In the genomic region with DNA sequence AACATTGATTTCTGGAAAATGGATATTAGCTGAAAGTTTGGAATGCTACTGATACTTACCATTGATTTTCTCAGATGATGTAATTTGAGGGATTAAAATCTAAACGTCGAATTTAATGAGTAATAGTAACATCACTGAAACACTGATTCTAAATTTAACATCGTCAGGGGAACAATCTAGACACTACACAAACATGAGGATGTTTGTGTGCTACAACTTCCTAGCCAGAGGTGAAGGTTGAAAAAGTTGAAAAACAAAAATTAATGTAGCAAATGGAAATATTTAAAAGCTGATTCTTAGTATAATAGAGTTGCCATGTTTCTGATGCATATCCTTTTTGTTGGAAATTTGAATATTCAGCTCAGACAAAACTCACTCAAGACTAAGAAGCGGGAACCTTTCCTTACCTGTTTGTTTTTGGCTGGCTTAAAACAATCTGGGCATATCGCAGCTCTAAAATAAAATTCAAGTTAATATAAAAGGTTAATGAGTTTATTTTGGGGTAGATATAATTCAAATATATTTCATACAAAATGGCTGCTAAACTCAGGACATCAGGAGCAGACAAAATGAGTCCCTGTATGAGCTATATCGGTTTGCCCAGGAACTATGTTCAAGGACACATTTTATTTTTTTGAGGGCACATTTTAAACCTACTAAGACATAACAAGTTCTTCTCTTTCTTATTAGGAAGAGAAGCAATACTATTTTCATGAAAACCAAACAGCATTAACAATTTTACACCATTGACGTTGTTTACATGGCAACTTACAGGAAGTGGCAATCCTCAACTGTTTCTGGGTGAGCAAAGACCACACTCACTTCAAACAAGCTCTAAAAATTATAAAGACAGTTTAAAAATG, we compare ENCODE assay signal across 15 cellular contexts. TPM values are rescaled to one million over a fixed set of nuclear protein-coding genes. Genes with fewer than 3 reads are reported as not detected.
DNase-seq lines count a peak whose midpoint lies in the region; ATAC-seq and TF ChIP-seq lines count a peak whose summit lies in the region.
"Had no signal": no experiment of that assay in that cellular context is flagged by ENCODE, and none has a peak within 500 bp of the region (broad histone marks: within the 10 kb centered on the region; RNA-seq: fewer than 3 reads in every experiment).

No MANE protein-coding gene starts in this region.

- ATAC-seq in naive thymus-derived CD4-positive, alpha-beta T cell = peak; percentile 69
- ATAC-seq in GM18907 (IDR thresholded peaks at IDR 0.05; ENCODE audit: unreplicated experiment) = no peak

- POLR2A ChIA-PET in naive thymus-derived CD4-positive, alpha-beta T cell (lab: Charles Lee) = interaction anchor here (0.6 to 1.2 kb wide), 9 partner anchors 12 to 1047 kb away, joined by 3 to 6 read pairs (median 3); partner anchors contain the start of genes PAPOLG and REL

- H3K27me3 ChIP-seq in DOHH2 (ENCODE audit: control insufficient read depth, low read length) (no peaks in the 10 kb centered on the region), ascending aorta (no peaks in the 10 kb centered on the region)
- H3K27me3 ChIP-seq in naive thymus-derived CD4-positive, alpha-beta T cell (ENCODE audit: control insufficient read depth in 2 of 2, insufficient read depth in 2 of 2, low read length in 2 of 2) = no peaks in the 10 kb centered on the region
- H3K27me3 ChIP-seq: tibial artery had no signal

- H3K4me2 ChIP-seq in DOHH2 (ENCODE audit: low read length) = peak overlapping the region; percentile 65

- H3K9me3 ChIP-seq in DOHH2 (ENCODE audit: control insufficient read depth, insufficient read depth, low read length) (no peaks in the 10 kb centered on the region), ascending aorta (no peaks in the 10 kb centered on the region)
- H3K9me3 ChIP-seq in naive thymus-derived CD4-positive, alpha-beta T cell (ENCODE audit: control insufficient read depth in 2 of 3, low read length in 3 of 3) = no peaks in the 10 kb centered on the region
- H3K9me3 ChIP-seq: tibial artery had no signal

- H3K4me1 ChIP-seq in DOHH2 (ENCODE audit: control insufficient read depth, low read length) (peaks cover 69% of the 10 kb centered on the region), ascending aorta (no peaks in the 10 kb centered on the region)
- peaks cover 21 to 22% of the 10 kb centered on the region in 2 donors for H3K4me1 ChIP-seq in naive thymus-derived CD4-positive, alpha-beta T cell (ENCODE audit: control insufficient read depth in 2 of 2, insufficient read depth in 2 of 2, low read length in 2 of 2)
- H3K4me1 ChIP-seq: tibial artery had no signal

- H3K36me3 ChIP-seq in DOHH2 (ENCODE audit: control insufficient read depth, low read length) (peaks cover 32% of the 10 kb centered on the region), ascending aorta (no peaks in the 10 kb centered on the region)
- H3K36me3 ChIP-seq in naive thymus-derived CD4-positive, alpha-beta T cell (ENCODE audit: control insufficient read depth in 2 of 3, insufficient read depth in 3 of 3, low read length in 3 of 3) = no peaks in the 10 kb centered on the region
- H3K36me3 ChIP-seq: tibial artery had no signal

- peak overlapping the region; percentile 63 for H3K4me3 ChIP-seq in DOHH2 (ENCODE audit: low read length)
- H3K4me3 ChIP-seq in Jurkat, Clone E6-1 (ENCODE audit: low read length) = no peak overlapping the region
- no peak overlapping the region for H3K4me3 ChIP-seq in naive thymus-derived CD4-positive, alpha-beta T cell (ENCODE audit: low read length)
- H3K4me3 ChIP-seq in ascending aorta = no peak overlapping the region
- H3K4me3 ChIP-seq in coronary artery = no peak overlapping the region
- H3K4me3 ChIP-seq: lung, skin epidermis, tibial artery had no signal

- CTCF ChIA-PET in naive thymus-derived CD4-positive, alpha-beta T cell (lab: Charles Lee) = no interaction called here

- intact Hi-C loops in activated T-helper 2 cell treated with anti-CD3 and anti-CD28 coated beads, Interferon-gamma antibody, Interleukin-2, Interleukin-4, amounts not matched to agents 10 μg/mL and 5 μg/mL and 100 μg/mL, durations not matched to agents 14 hours and 24 hours and 36 hours (cut with micrococcal nuclease) = no loop called here
- intact Hi-C loops in naive thymus-derived CD4-positive, alpha-beta T cell (cut with micrococcal nuclease) = loop anchor here (1.0 to 5.0 kb wide), 4 partner anchors 34 to 146 kb away; partner anchors contain the start of gene REL (in 1 of the 2)
- intact Hi-C loops in ascending aorta (cut with DNase I) = no loop called here

- H3K27me3 Mint-ChIP-seq in activated T-helper 2 cell treated with anti-CD3 and anti-CD28 coated beads, Interferon-gamma antibody, Interleukin-2, Interleukin-4, amounts not matched to agents 10 μg/mL and 5 μg/mL and 100 μg/mL, durations not matched to agents 14 hours and 24 hours and 36 hours (ENCODE audit: low read depth) = no peaks in the 10 kb centered on the region
- no peaks in the 10 kb centered on the region for H3K27me3 Mint-ChIP-seq in naive thymus-derived CD4-positive, alpha-beta T cell

- TF ChIP-seq CTCF in DOHH2 (IDR thresholded peaks at IDR 0.05; ENCODE audit: low read depth, low read length, poor library complexity, severe bottlenecking) (no peak), ascending aorta (IDR thresholded peaks at IDR 0.05) (no peak), coronary artery (IDR thresholded peaks at IDR 0.05) (no peak)

- peaks cover 28% of the 10 kb centered on the region for H3K36me3 Mint-ChIP-seq in activated T-helper 2 cell treated with anti-CD3 and anti-CD28 coated beads, Interferon-gamma antibody, Interleukin-2, Interleukin-4, amounts not matched to agents 10 μg/mL and 5 μg/mL and 100 μg/mL, durations not matched to agents 14 hours and 24 hours and 36 hours (ENCODE audit: low read depth)
- H3K36me3 Mint-ChIP-seq in naive thymus-derived CD4-positive, alpha-beta T cell = peaks cover 0 to 34% (median 4%) of the 10 kb centered on the region in 5 donors

- H3K27ac Mint-ChIP-seq in activated T-helper 2 cell treated with anti-CD3 and anti-CD28 coated beads, Interferon-gamma antibody, Interleukin-2, Interleukin-4, amounts not matched to agents 10 μg/mL and 5 μg/mL and 100 μg/mL, durations not matched to agents 14 hours and 24 hours and 36 hours = peak overlapping the region; percentile 69
- H3K27ac Mint-ChIP-seq in naive thymus-derived CD4-positive, alpha-beta T cell = peak overlapping the region; percentile 56 to 91 (median 74)

- peaks cover 4% of the 10 kb centered on the region for H3K9me3 Mint-ChIP-seq in activated T-helper 2 cell treated with anti-CD3 and anti-CD28 coated beads, Interferon-gamma antibody, Interleukin-2, Interleukin-4, amounts not matched to agents 10 μg/mL and 5 μg/mL and 100 μg/mL, durations not matched to agents 14 hours and 24 hours and 36 hours
- H3K9me3 Mint-ChIP-seq in naive thymus-derived CD4-positive, alpha-beta T cell = peaks cover 0 to 8% (median 0%) of the 10 kb centered on the region in 11 donors

- no peaks in the 10 kb centered on the region for H4K20me1 ChIP-seq in DOHH2 (ENCODE audit: control insufficient read depth, insufficient read depth, low read depth, low read length)

- peaks cover 48% of the 10 kb centered on the region for H3F3A ChIP-seq in DOHH2 (ENCODE audit: control insufficient read depth, insufficient read depth)

- peaks cover 26% of the 10 kb centered on the region for H3K4me1 Mint-ChIP-seq in activated T-helper 2 cell treated with anti-CD3 and anti-CD28 coated beads, Interferon-gamma antibody, Interleukin-2, Interleukin-4, amounts not matched to agents 10 μg/mL and 5 μg/mL and 100 μg/mL, durations not matched to agents 14 hours and 24 hours and 36 hours (ENCODE audit: low read depth)
- H3K4me1 Mint-ChIP-seq in naive thymus-derived CD4-positive, alpha-beta T cell = peaks cover 12 to 49% (median 43%) of the 10 kb centered on the region in 7 donors

- H3K9me2 ChIP-seq in DOHH2 (replicated peaks; ENCODE audit: control insufficient read depth, low read length) = no peaks in the 10 kb centered on the region

- H3K27ac ChIP-seq in DOHH2 (ENCODE audit: low read depth, low read length) (peak overlapping the region; percentile 93), ascending aorta (no peak overlapping the region), coronary artery (no peak overlapping the region)
- peak overlapping the region; percentile 7 for H3K27ac ChIP-seq in naive thymus-derived CD4-positive, alpha-beta T cell (ENCODE audit: low read depth, low read length)
- H3K27ac ChIP-seq: tibial artery had no signal

- DNase-seq in Jurkat, Clone E6-1 (ENCODE audit: low read depth, low spot score) = peak; percentile 72
- DNase-seq in activated T-helper 2 cell treated with anti-CD3 and anti-CD28 coated beads, Interferon-gamma antibody, Interleukin-2, Interleukin-4, amounts not matched to agents 10 μg/mL and 5 μg/mL and 100 μg/mL, durations not matched to agents 14 hours and 24 hours and 36 hours (ENCODE audit: low spot score) = no peak
- DNase-seq in naive thymus-derived CD4-positive, alpha-beta T cell = peak in 6 of 9 donors; percentile 20 to 56 (median 44)
- DNase-seq in ascending aorta (ENCODE audit: low spot score in 2 of 2) (no peak), coronary artery (ENCODE audit: low spot score) (no peak)
- DNase-seq: Calu3, NCI-H1048, NCI-H446 treated with DMSO at 0.1 percent for 48 hours, occipital lobe, RPMI8226, tibial artery had no signal

- H3K79me2 ChIP-seq in DOHH2 (ENCODE audit: control insufficient read depth, low read length) = peaks cover 26% of the 10 kb centered on the region

- H3K4me3 Mint-ChIP-seq in activated T-helper 2 cell treated with anti-CD3 and anti-CD28 coated beads, Interferon-gamma antibody, Interleukin-2, Interleukin-4, amounts not matched to agents 10 μg/mL and 5 μg/mL and 100 μg/mL, durations not matched to agents 14 hours and 24 hours and 36 hours (ENCODE audit: low read depth) = no peak overlapping the region
- peak overlapping the region in 8 of 10 donors; percentile 32 to 75 (median 45) for H3K4me3 Mint-ChIP-seq in naive thymus-derived CD4-positive, alpha-beta T cell

RNA-seq across cellular contexts. Expression of gene PEX13, which starts 52.6 kb away (rescaled TPM):
- 8.1 TPM for polyA plus RNA-seq in Jurkat, Clone E6-1 (2012; ENCODE audit: insufficient read depth, insufficient read length)
- total RNA-seq in activated T-helper 2 cell treated with anti-CD3 and anti-CD28 coated beads, Interferon-gamma antibody, Interleukin-2, Interleukin-4, amounts not matched to agents 10 μg/mL and 5 μg/mL and 100 μg/mL, durations not matched to agents 14 hours and 24 hours and 36 hours = 17.9 and 21.6 TPM in 2 replicates
- total RNA-seq in naive thymus-derived CD4-positive, alpha-beta T cell = 10 to 100 TPM in 4 of 5 experiments, 1 to 10 TPM in 1; 7.2 to 23.6 (median 17.8) TPM
- 10 to 100 TPM; 15.0 to 15.8 TPM for polyA plus RNA-seq in naive thymus-derived CD4-positive, alpha-beta T cell
- 12.8 TPM for total RNA-seq in ascending aorta

RNA-seq across cellular contexts. Expression of gene PUS10, which starts 53.2 kb away (rescaled TPM):
- 13.0 TPM for polyA plus RNA-seq in Jurkat, Clone E6-1 (2012; ENCODE audit: insufficient read depth, insufficient read length)
- total RNA-seq in activated T-helper 2 cell treated with anti-CD3 and anti-CD28 coated beads, Interferon-gamma antibody, Interleukin-2, Interleukin-4, amounts not matched to agents 10 μg/mL and 5 μg/mL and 100 μg/mL, durations not matched to agents 14 hours and 24 hours and 36 hours = 7.4 TPM in 2 replicates
- 1 to 10 TPM; 4.6 to 9.1 (median 5.4) TPM for total RNA-seq in naive thymus-derived CD4-positive, alpha-beta T cell
- 1 to 10 TPM; 3.2 to 3.4 TPM for polyA plus RNA-seq in naive thymus-derived CD4-positive, alpha-beta T cell
- total RNA-seq in ascending aorta = 1.4 TPM

Comparison
In these comparisons a context has a peak if more than half of its experiments do, and no peak if none do; other contexts are left out.
1. H3K27ac ChIP-seq: peak in DOHH2 (single experiment) and naive thymus-derived CD4-positive, alpha-beta T cell (single experiment); none in ascending aorta (0 of 2) and coronary artery (0 of 2).
2. DNase-seq: peak in Jurkat, Clone E6-1 (single experiment) and naive thymus-derived CD4-positive, alpha-beta T cell (6 of 9); none in activated T-helper 2 cell treated with anti-CD3 and anti-CD28 coated beads, Interferon-gamma antibody, Interleukin-2, Interleukin-4, amounts not matched to agents 10 μg/mL and 5 μg/mL and 100 μg/mL, durations not matched to agents 14 hours and 24 hours and 36 hours (single experiment), ascending aorta (0 of 2) and coronary artery (single experiment).
3. intact Hi-C loops: an anchor here in naive thymus-derived CD4-positive, alpha-beta T cell (1.0 to 5.0 kb wide); none called in activated T-helper 2 cell treated with anti-CD3 and anti-CD28 coated beads, Interferon-gamma antibody, Interleukin-2, Interleukin-4, amounts not matched to agents 10 μg/mL and 5 μg/mL and 100 μg/mL, durations not matched to agents 14 hours and 24 hours and 36 hours and ascending aorta.